Comparison of ENCODE assay signal across 13 cellular contexts in genomic region chr1:99590578-99591209, GRCh38. TPM values are rescaled to one million over a fixed set of nuclear protein-coding genes. Genes with fewer than 3 reads are reported as not detected.
A peak's percentile ranks its signal among the peaks of the same experiment; 100 is the strongest.
DNase-seq lines count a peak whose midpoint lies in the region; ATAC-seq and TF ChIP-seq lines count a peak whose summit lies in the region.
"Had no signal": no experiment of that assay in that cellular context is flagged by ENCODE, and none has a peak within 500 bp of the region (broad histone marks: within the 10 kb centered on the region; RNA-seq: fewer than 3 reads in every experiment).

No MANE protein-coding gene starts in this region.

- H3K4me3 ChIP-seq in ACC112 (ENCODE audit: low read depth, low read length) (no peak overlapping the region), mammary epithelial cell (replicated peaks in 1 of 3; ENCODE audit: insufficient read depth in 1 of 3, low read depth in 2 of 3, low read length in 3 of 3) (no peak overlapping the region), ovary (no peak overlapping the region), sigmoid colon (no peak overlapping the region)
- H3K4me3 ChIP-seq: BLaER1, uterus had no signal

- H3K79me2 ChIP-seq in ACC112 (ENCODE audit: control insufficient read depth, insufficient read depth, low read length, unreplicated experiment) (no peaks in the 10 kb centered on the region), mammary epithelial cell (ENCODE audit: insufficient read depth, low read length) (no peaks in the 10 kb centered on the region)

- H3K36me3 Mint-ChIP-seq in activated naive CD4-positive, alpha-beta T cell treated with anti-CD3 and anti-CD28 coated beads, Interleukin-2, amount 50 U/mL, for 72 hours = no peaks in the 10 kb centered on the region

- BruUV-seq in mammary epithelial cell (replicated peaks; lab: Mats Ljungman, UMichigan) = no TSS peak

- CTCF ChIA-PET in mammary epithelial cell (lab: Charles Lee; ENCODE audit: low non-redundant PET) = no interaction called here

- no peaks in the 10 kb centered on the region for H3K9me3 ChIP-seq in mammary epithelial cell (replicated peaks; ENCODE audit: insufficient read depth, low read length)
- no peaks in the 10 kb centered on the region for H3K9me3 ChIP-seq in ovary
- no peaks in the 10 kb centered on the region for H3K9me3 ChIP-seq in sigmoid colon
- H3K9me3 ChIP-seq: BLaER1, uterus had no signal

- in situ Hi-C loops in mammary epithelial cell (cut with MboI; ENCODE audit: low sequenced_read_pairs in 2 of 2) = no loop called here

- no peaks in the 10 kb centered on the region for H3K9me3 Mint-ChIP-seq in activated naive CD4-positive, alpha-beta T cell treated with anti-CD3 and anti-CD28 coated beads, Interleukin-2, amount 50 U/mL, for 72 hours

- intact Hi-C loops in mammary epithelial cell (cut with micrococcal nuclease) (no loop called here), ovary (cut with DNase I) (no loop called here), sigmoid colon (cut with DNase I) (no loop called here)

- peak; percentile 96 for DNase-seq in LHCN-M2 (ENCODE audit: low read depth)
- peak; percentile 91 for DNase-seq in mammary epithelial cell
- DNase-seq in kidney tubule cell (ENCODE audit: low spot score) = peak; percentile 99
- DNase-seq in ovary = no peak
- no peak for DNase-seq in activated naive CD4-positive, alpha-beta T cell treated with anti-CD3 and anti-CD28 coated beads, Interleukin-2, amount 50 U/mL, for 72 hours (ENCODE audit: low spot score in 2 of 2)
- DNase-seq in sigmoid colon = no peak
- DNase-seq: activated effector memory CD4-positive, alpha-beta T cell treated with Interleukin-2 at 50 U/mL for 16 hours; NCI-H1436; T-helper 2 cell had no signal

- WGBS in mammary epithelial cell (ENCODE audit: low coverage, missing lambda C conversion rate) = 43% methylated on average over 4 of the region's 4 CpGs
- WGBS in ovary, 3 donors = 57 to 75% (median 65%) methylated on average over 4 of the region's 4 CpGs
- WGBS in sigmoid colon, 2 donors = 48 to 56% methylated on average over 4 of the region's 4 CpGs

- TF ChIP-seq CTCF in mammary epithelial cell (conservative IDR thresholded peaks at IDR 0.05 in 1 of 2, IDR thresholded peaks at IDR 0.05 in 1 of 2; ENCODE audit: extremely low read depth in 1 of 2, insufficient read depth in 1 of 2, low read depth in 1 of 2, low read length in 2 of 2) (no peak), ovary (IDR thresholded peaks at IDR 0.05) (no peak), sigmoid colon (IDR thresholded peaks at IDR 0.05) (no peak)

- no peak for ATAC-seq in GM19397 (IDR thresholded peaks at IDR 0.05; ENCODE audit: unreplicated experiment)
- ATAC-seq in activated naive CD4-positive, alpha-beta T cell treated with anti-CD3 and anti-CD28 coated beads, Interleukin-2, amount 50 U/mL, for 72 hours = no peak

- H2AFZ ChIP-seq in ACC112 (ENCODE audit: low read length, unreplicated experiment) = peak overlapping the region; percentile 80
- H2AFZ ChIP-seq in mammary epithelial cell (ENCODE audit: low read depth, low read length) = peak overlapping the region; percentile 74

- H3K4me1 ChIP-seq in ACC112 (ENCODE audit: control insufficient read depth, insufficient read depth, low read length, unreplicated experiment) = peaks cover 39% of the 10 kb centered on the region
- peaks cover 14% of the 10 kb centered on the region for H3K4me1 ChIP-seq in mammary epithelial cell (ENCODE audit: insufficient read depth, low read length)
- H3K4me1 ChIP-seq in ovary (ENCODE audit: insufficient read depth) = no peaks in the 10 kb centered on the region
- H3K4me1 ChIP-seq in sigmoid colon = no peaks in the 10 kb centered on the region
- H3K4me1 ChIP-seq: BLaER1, uterus had no signal

- H3K27me3 ChIP-seq in ACC112 (ENCODE audit: insufficient read depth, low read length) (no peaks in the 10 kb centered on the region), mammary epithelial cell (ENCODE audit: insufficient read depth, low read length) (no peaks in the 10 kb centered on the region), ovary (no peaks in the 10 kb centered on the region), sigmoid colon (no peaks in the 10 kb centered on the region)
- H3K27me3 ChIP-seq: BLaER1, uterus had no signal

- H3K9ac ChIP-seq in mammary epithelial cell (ENCODE audit: insufficient read depth, low read length) = no peak overlapping the region
- H3K9ac ChIP-seq: BLaER1 had no signal

- TF ChIP-seq EP300 in ovary (IDR thresholded peaks at IDR 0.05) (no peak), sigmoid colon (IDR thresholded peaks at IDR 0.05) (no peak)

- dilution Hi-C loops in mammary epithelial cell (cut with HindIII; ENCODE audit: low sequenced_read_pairs) = no loop called here

- H3K36me3 ChIP-seq in ACC112 (ENCODE audit: insufficient read depth, low read length) (no peaks in the 10 kb centered on the region), mammary epithelial cell (ENCODE audit: insufficient read depth, low read length) (no peaks in the 10 kb centered on the region), ovary (no peaks in the 10 kb centered on the region), sigmoid colon (no peaks in the 10 kb centered on the region)
- H3K36me3 ChIP-seq: BLaER1, uterus had no signal

- no peaks in the 10 kb centered on the region for H4K20me1 ChIP-seq in mammary epithelial cell (ENCODE audit: insufficient read depth, low read length)
- H4K20me1 ChIP-seq: BLaER1 had no signal

- H3K27ac ChIP-seq in ACC112 (ENCODE audit: low read depth, low read length) = peak overlapping the region; percentile 96
- peak overlapping the region; percentile 55 for H3K27ac ChIP-seq in mammary epithelial cell (ENCODE audit: insufficient read depth, low read depth, low read length)
- H3K27ac ChIP-seq in ovary = no peak overlapping the region
- H3K27ac ChIP-seq in sigmoid colon = peak overlapping the region in 1 of 4 donors; percentile 38
- H3K27ac ChIP-seq: BLaER1 had no signal

- peak overlapping the region; percentile 38 for H3K4me2 ChIP-seq in mammary epithelial cell (ENCODE audit: insufficient read depth, low read depth, low read length)
- H3K4me2 ChIP-seq: BLaER1 had no signal

- H3K27ac Mint-ChIP-seq in activated naive CD4-positive, alpha-beta T cell treated with anti-CD3 and anti-CD28 coated beads, Interleukin-2, amount 50 U/mL, for 72 hours = no peak overlapping the region

- no peak for TF ChIP-seq POLR2A in ovary (IDR thresholded peaks at IDR 0.05)
- no peak for TF ChIP-seq POLR2A in sigmoid colon (IDR thresholded peaks at IDR 0.05)

RNA-seq across cellular contexts. Expression of gene PALMD, which starts 55.2 kb away (rescaled TPM):
- total RNA-seq in LHCN-M2 (2014; rRNA removed) (56.5 and 75.1 TPM in 2 replicates), mammary epithelial cell (10 to 100 TPM in 1 of 2 donors, 1 to 10 TPM in 1; 2.7 to 36.7 TPM), ovary (10 to 100 TPM; 18.0 to 43.7 (median 30.2) TPM), sigmoid colon (10 to 100 TPM in 3 of 4 donors, 1 to 10 TPM in 1; 8.1 to 20.2 (median 11.6) TPM)
- polyA plus RNA-seq in LHCN-M2 (2012) = 15.7 TPM
- polyA plus RNA-seq in mammary epithelial cell (1.7 TPM), ovary (10 to 100 TPM; 20.3 to 38.5 TPM), sigmoid colon (1 to 10 TPM in 2 of 3 donors, under 1 TPM in 1; 0.92 to 5.2 (median 1.2) TPM)
- 2.6 TPM for polyA minus RNA-seq in mammary epithelial cell
- not detected for total RNA-seq in activated naive CD4-positive, alpha-beta T cell treated with anti-CD3 and anti-CD28 coated beads, Interleukin-2, amount 50 U/mL, for 72 hours

Comparison
In these comparisons a context has a peak if more than half of its experiments do, and no peak if none do; other contexts are left out.
1. H3K27ac ChIP-seq: peak in ACC112 (single experiment) and mammary epithelial cell (single experiment); none in ovary (0 of 2).
2. DNase-seq: peak in LHCN-M2 (single experiment), mammary epithelial cell (single experiment) and kidney tubule cell (single experiment); none in ovary (0 of 5), activated naive CD4-positive, alpha-beta T cell treated with anti-CD3 and anti-CD28 coated beads, Interleukin-2, amount 50 U/mL, for 72 hours (0 of 2) and sigmoid colon (single experiment).